In genomic region chr14:102694530-102695171, GRCh38 we compare ENCODE assay signal across 9 cellular contexts.
DNase-seq lines count a peak whose midpoint lies in the region; ATAC-seq and TF ChIP-seq lines count a peak whose summit lies in the region.
"Had no signal": no experiment of that assay in that cellular context is flagged by ENCODE, and none has a peak within 500 bp of the region (broad histone marks: within the 10 kb centered on the region; RNA-seq: fewer than 3 reads in every experiment).

No MANE protein-coding gene starts in this region.

- TF ChIP-seq POLR2A in breast epithelium (IDR thresholded peaks at IDR 0.05): no peak

- H3K36me3 ChIP-seq in breast epithelium: no peaks in the 10 kb centered on the region

- peak; percentile 49 to 83 (median 79) for TF ChIP-seq CTCF in breast epithelium (IDR thresholded peaks at IDR 0.05)

- no peak overlapping the region for H3K27ac ChIP-seq in breast epithelium
- H3K27ac ChIP-seq: skin epidermis had no signal

- intact Hi-C loops in Right ventricle myocardium inferior (cut with DNase I) (loop anchor here (2.0 to 10.0 kb wide), 5 partner anchors 83 to 380 kb away; partner anchors contain the start of genes RCOR1 and TRAF3), cardiac septum (cut with DNase I) (loop anchor here (5.0 to 10.0 kb wide), 2 partner anchors 170 to 223 kb away; no protein-coding TSS in a partner anchor), breast epithelium (cut with DNase I; ENCODE audit: low total_unique reads) (no loop called here)

- no peak for DNase-seq in Right ventricle myocardium inferior (ENCODE audit: missing footprints)
- DNase-seq in cardiac septum (ENCODE audit: low spot score): no peak
- peak; percentile 40 to 55 for DNase-seq in NCI-H1930 (lab: John Stamatoyannopoulos, UW)
- peak; percentile 1 for DNase-seq in T1000 (lab: John Stamatoyannopoulos, UW)
- DNase-seq in breast epithelium (ENCODE audit: low spot score in 2 of 2): peak in 1 of 2 donors; percentile 28
- peak; percentile 71 for DNase-seq in iris pigment epithelial cell (ENCODE audit: low read depth)
- DNase-seq in stimulated activated CD4-positive, alpha-beta T cell treated with anti-CD3 and anti-CD28 coated beads, Interleukin-1b, Interleukin-23, amount 100 ng/mL, for 1 hour (ENCODE audit: low read depth in 2 of 2): peak; percentile 21 to 24

- H3K9me3 ChIP-seq in breast epithelium: no peaks in the 10 kb centered on the region

- no peak overlapping the region for H3K4me3 ChIP-seq in breast epithelium
- H3K4me3 ChIP-seq: skin epidermis had no signal

- peak; percentile 58 for ATAC-seq in Right ventricle myocardium inferior
- no peak for ATAC-seq in HG02798 (IDR thresholded peaks at IDR 0.05; ENCODE audit: poor library complexity, unreplicated experiment)

- H3K27me3 ChIP-seq in breast epithelium: no peaks in the 10 kb centered on the region

- H3K4me1 ChIP-seq in breast epithelium: no peaks in the 10 kb centered on the region

Comparison
In these comparisons a context has a peak if more than half of its experiments do, and no peak if none do; other contexts are left out.
1. DNase-seq: peak in NCI-H1930 (2 of 2), T1000 (single experiment), iris pigment epithelial cell (single experiment) and stimulated activated CD4-positive, alpha-beta T cell treated with anti-CD3 and anti-CD28 coated beads, Interleukin-1b, Interleukin-23, amount 100 ng/mL, for 1 hour (2 of 2); none in Right ventricle myocardium inferior (single experiment) and cardiac septum (single experiment).